26 cellular contexts compared by ENCODE assay signal in the genomic region with DNA sequence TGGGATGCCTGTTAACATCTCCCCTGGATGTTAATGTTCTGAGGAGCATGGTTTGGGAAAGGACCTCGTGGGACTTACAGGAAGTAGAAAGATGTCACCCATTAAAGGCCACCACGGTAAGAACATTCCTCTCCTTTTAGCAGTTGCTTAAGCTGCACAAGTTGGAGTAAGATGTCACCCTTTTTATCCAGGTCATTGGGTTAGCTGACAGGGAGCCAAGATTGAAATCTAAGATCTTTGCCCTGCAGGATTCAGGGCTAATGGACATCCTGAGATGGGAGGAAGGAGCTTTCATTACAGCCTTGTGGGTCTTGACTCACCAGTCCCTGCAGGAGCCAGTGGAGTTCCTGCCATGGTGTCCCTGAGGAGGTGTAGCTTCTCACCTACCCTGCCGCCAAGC.
"Had no signal": no experiment of that assay in that cellular context is flagged by ENCODE, and none has a peak within 500 bp of the region (broad histone marks: within the 10 kb centered on the region; RNA-seq: fewer than 3 reads in every experiment).

No MANE protein-coding gene starts in this region.

- H3K36me3 ChIP-seq: ovary, prostate gland, vagina had no signal

- FAIRE-seq: endothelial cell of umbilical vein had no signal

- ATAC-seq: effector memory CD8-positive, alpha-beta T cell; naive thymus-derived CD4-positive, alpha-beta T cell; stimulated activated naive B cell treated with anti-CD40 and anti-IgM and Interleukin-4, amounts not matched to agents 10 μg/mL and 1 μg/mL and 100 μg/mL, for 72 hours had no signal

- H3K9me3 ChIP-seq: ascending aorta, heart left ventricle, ovary, prostate gland, stomach, thyroid gland, upper lobe of left lung, vagina had no signal

- H3K4me3 ChIP-seq: ascending aorta, heart left ventricle, ovary, prostate gland, stomach, thyroid gland, upper lobe of left lung, vagina had no signal

- H3K27me3 ChIP-seq: ascending aorta, heart left ventricle, ovary, stomach, thyroid gland, upper lobe of left lung, vagina had no signal

- H3K27ac ChIP-seq: ascending aorta, heart left ventricle, ovary, prostate gland, stomach, thyroid gland, upper lobe of left lung, vagina had no signal

- DNase-seq: activated CD4-positive, alpha-beta T cell treated with anti-CD3 and anti-CD28 coated beads for 4 hours; activated CD4-positive, alpha-beta T cell treated with anti-CD3 and anti-CD28 coated beads, Interleukin-2, amount 50 U/mL, for 4 hours; activated CD4-positive, CD25-positive, alpha-beta regulatory T cell; activated CD8-positive, alpha-beta memory T cell treated with anti-CD3 and anti-CD28 coated beads for 24 hours; activated gamma-delta T cell; activated naive CD4-positive, alpha-beta T cell treated with anti-CD3 and anti-CD28 coated beads, Interleukin-2, amount 10 ng/mL, durations not matched to agents 7 days and 5 days; activated naive CD8-positive, alpha-beta T cell treated with anti-CD3 and anti-CD28 coated beads, Interleukin-2, amount 10 ng/mL, durations not matched to agents 7 days and 5 days; activated T-cell treated with anti-CD3 and anti-CD28 coated beads, Interleukin-2, amount 50 U/mL, for 24 hours; cortex of kidney; effector memory CD8-positive, alpha-beta T cell; heart left ventricle; hypothalamus; immature natural killer cell; midbrain; naive thymus-derived CD4-positive, alpha-beta T cell; ovary; stimulated activated CD4-positive, alpha-beta T cell treated with anti-CD3 and anti-CD28 coated beads, Interleukin-15, amount 100 ng/mL, for 24 hours; stimulated activated CD4-positive, alpha-beta T cell treated with anti-CD3 and anti-CD28 coated beads, Interleukin-2, amount 100 ng/mL, for 24 hours; stimulated activated naive B cell treated with anti-CD40 and anti-IgM and Interleukin-4, amounts not matched to agents 10 μg/mL and 1 μg/mL and 100 μg/mL, for 72 hours; stomach; thyroid gland; upper lobe of left lung had no signal

- H3K4me1 ChIP-seq: ascending aorta, heart left ventricle, prostate gland, stomach, thyroid gland, upper lobe of left lung, vagina had no signal
